Comparison of ENCODE assay signal across 30 cellular contexts in the genomic region with DNA sequence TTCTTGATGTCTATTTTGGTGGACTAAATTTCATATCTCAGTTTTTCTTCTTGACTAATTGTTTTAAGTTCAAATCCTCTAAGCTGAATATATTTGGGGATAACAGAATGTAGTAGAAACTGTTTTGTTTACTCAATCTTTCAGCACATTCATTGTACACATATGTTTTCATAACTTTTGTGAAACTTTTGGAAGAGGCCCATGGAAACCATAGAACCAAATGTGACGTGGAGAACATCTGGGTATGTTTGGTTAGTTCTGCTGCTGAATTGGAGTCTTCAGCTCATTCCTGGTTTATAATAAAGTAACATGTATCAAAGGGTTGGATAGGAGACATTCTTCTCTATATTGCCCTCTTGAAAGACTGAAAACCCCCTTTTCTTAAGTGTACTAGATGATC.
"Had no signal": no experiment of that assay in that cellular context is flagged by ENCODE, and none has a peak within 500 bp of the region (broad histone marks: within the 10 kb centered on the region; RNA-seq: fewer than 3 reads in every experiment).

No MANE protein-coding gene starts in this region.

- H3K9ac ChIP-seq: parathyroid adenoma had no signal

- DNase-seq: cerebellar nuclear complex; dorsolateral prefrontal cortex; effector CD4-positive, alpha-beta T cell; foreskin melanocyte; hypothalamus; immature natural killer cell; mucosa of descending colon; naive B cell; stimulated activated CD4-positive, alpha-beta T cell treated with anti-CD3 and anti-CD28 coated beads, Interleukin-12 subunit alpha, Interleukin-12 subunit beta, amount 100 ng/mL, for 4 hours; stimulated activated CD4-positive, alpha-beta T cell treated with anti-CD3 and anti-CD28 coated beads, Interleukin-1b, Interleukin-23, amount 100 ng/mL, for 48 hours; stimulated activated CD4-positive, alpha-beta T cell treated with anti-CD3 and anti-CD28 coated beads, Interleukin-4, amount 100 ng/mL, for 1 hour; stimulated activated CD8-positive, alpha-beta memory T cell treated with anti-CD3 and anti-CD28 coated beads, Interleukin-4, amount 100 ng/mL, for 48 hours; stimulated activated naive CD4-positive, alpha-beta T cell; stimulated activated naive CD8-positive, alpha-beta T cell treated with anti-CD3 and anti-CD28 coated beads, Interleukin-15, amount 100 ng/mL, for 72 hours; transverse colon; upper lobe of right lung; uterus had no signal

- H3K4me1 ChIP-seq: parathyroid adenoma, suprapubic skin, transverse colon, upper lobe of right lung, uterus had no signal

- H3K4me3 ChIP-seq: dorsolateral prefrontal cortex, lung, mucosa of descending colon, smooth muscle cell, suprapubic skin, transverse colon, upper lobe of right lung, uterus had no signal

- ATAC-seq: esophagus mucosa; mucosa of descending colon; natural killer cell treated with Interleukin-12 subunit alpha and Interleukin-12 subunit beta and Interleukin-15 and Interleukin-18, amount 100 ng/mL, for 72 hours; sciatic nerve; stimulated activated naive CD8-positive, alpha-beta T cell treated with anti-CD3 and anti-CD28 coated beads, Interleukin-15, amount 100 ng/mL, for 72 hours; upper lobe of right lung had no signal

- H3K36me3 ChIP-seq: suprapubic skin, transverse colon, upper lobe of right lung, uterus had no signal

- H3K27me3 ChIP-seq: dorsolateral prefrontal cortex, suprapubic skin, transverse colon, upper lobe of right lung, uterus had no signal

- H3K27ac Mint-ChIP-seq: immature natural killer cell; memory B cell; naive B cell; natural killer cell treated with Interleukin-12 subunit alpha and Interleukin-12 subunit beta and Interleukin-15 and Interleukin-18, amount 100 ng/mL, for 72 hours; progenitor cell of endocrine pancreas; stimulated activated naive CD8-positive, alpha-beta T cell treated with anti-CD3 and anti-CD28 coated beads, Interleukin-15, amount 100 ng/mL, for 72 hours had no signal

- H3K4me3 Mint-ChIP-seq: immature natural killer cell; memory B cell; naive B cell; natural killer cell treated with Interleukin-12 subunit alpha and Interleukin-12 subunit beta and Interleukin-15 and Interleukin-18, amount 100 ng/mL, for 72 hours; neural crest cell; stimulated activated naive CD8-positive, alpha-beta T cell treated with anti-CD3 and anti-CD28 coated beads, Interleukin-15, amount 100 ng/mL, for 72 hours had no signal

- FAIRE-seq: colon, keratinocyte had no signal

- H3K27me3 Mint-ChIP-seq: progenitor cell of endocrine pancreas; stimulated activated naive CD8-positive, alpha-beta T cell treated with anti-CD3 and anti-CD28 coated beads, Interleukin-15, amount 100 ng/mL, for 72 hours had no signal

- H2AFZ ChIP-seq: parathyroid adenoma had no signal

- H3K4me1 Mint-ChIP-seq: immature natural killer cell; naive B cell; neural crest cell; stimulated activated naive CD8-positive, alpha-beta T cell treated with anti-CD3 and anti-CD28 coated beads, Interleukin-15, amount 100 ng/mL, for 72 hours had no signal

- H3K9me3 Mint-ChIP-seq: natural killer cell treated with Interleukin-12 subunit alpha and Interleukin-12 subunit beta and Interleukin-15 and Interleukin-18, amount 100 ng/mL, for 72 hours; neural crest cell had no signal

- H3K27ac ChIP-seq: dorsolateral prefrontal cortex, epithelial cell of prostate, parathyroid adenoma, suprapubic skin, transverse colon, upper lobe of right lung, uterus had no signal

- H3K4me2 ChIP-seq: smooth muscle cell had no signal

- H3K9me3 ChIP-seq: mucosa of descending colon, suprapubic skin, transverse colon, upper lobe of right lung, uterus had no signal

- H3K36me3 Mint-ChIP-seq: immature natural killer cell had no signal

- H3K79me2 ChIP-seq: parathyroid adenoma had no signal
